16 cellular contexts compared by ENCODE assay signal in the genomic region with DNA sequence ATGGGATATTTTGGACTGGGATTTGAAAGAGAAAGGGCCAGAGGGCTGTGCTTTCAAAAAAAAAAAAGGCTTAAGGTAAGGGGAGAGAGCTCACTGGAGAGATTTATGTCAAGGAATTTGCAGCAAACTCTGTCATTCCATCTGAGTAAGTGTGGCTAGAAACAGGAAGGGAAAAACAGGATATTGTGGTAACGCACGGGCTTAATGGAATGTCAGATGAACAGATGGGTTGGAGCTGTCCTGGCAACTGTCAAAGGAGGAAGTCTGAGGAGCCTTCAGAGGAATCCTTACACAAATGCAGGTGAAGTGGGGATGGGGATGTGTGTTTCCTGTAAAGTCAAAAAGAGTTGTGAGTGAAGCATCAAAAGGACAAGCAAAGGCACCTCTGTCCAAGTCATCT. TPM values are rescaled to one million over a fixed set of nuclear protein-coding genes. Genes with fewer than 3 reads are reported as not detected.
DNase-seq lines count a peak whose midpoint lies in the region; ATAC-seq, FAIRE-seq and TF ChIP-seq lines count a peak whose summit lies in the region.
"Had no signal": no experiment of that assay in that cellular context is flagged by ENCODE, and none has a peak within 500 bp of the region (broad histone marks: within the 10 kb centered on the region; RNA-seq: fewer than 3 reads in every experiment).

No MANE protein-coding gene starts in this region.

- H3K23ac ChIP-seq in neuronal stem cell (ENCODE audit: low read depth, low read length, poor library complexity): no peak overlapping the region

- H3K9me3 ChIP-seq in endothelial cell of umbilical vein (replicated peaks; ENCODE audit: control insufficient read depth, insufficient read depth, low read length) (no peaks in the 10 kb centered on the region), neuronal stem cell (replicated peaks in 1 of 2; ENCODE audit: control insufficient read depth in 2 of 2, insufficient read depth in 1 of 2, low read depth in 1 of 2, low read length in 2 of 2) (no peaks in the 10 kb centered on the region), left ventricle myocardium inferior (replicated peaks) (peaks cover 6% of the 10 kb centered on the region)

- no peaks in the 10 kb centered on the region for H3K36me3 Mint-ChIP-seq in T-helper 2 cell treated with Interferon-gamma antibody and Interleukin-4, amounts not matched to agents 5 μg/mL and 100 μg/mL, for 36 hours (ENCODE audit: low read depth)
- no peaks in the 10 kb centered on the region for H3K36me3 Mint-ChIP-seq in activated CD8-positive, alpha-beta memory T cell treated with anti-CD3 and anti-CD28 coated beads, Interleukin-2, amount 10 ng/mL, durations not matched to agents 7 days and 5 days

- no peak overlapping the region for H3K27ac Mint-ChIP-seq in T-helper 2 cell treated with Interferon-gamma antibody and Interleukin-4, amounts not matched to agents 5 μg/mL and 100 μg/mL, for 36 hours
- H3K27ac Mint-ChIP-seq in activated CD8-positive, alpha-beta memory T cell treated with anti-CD3 and anti-CD28 coated beads, Interleukin-2, amount 10 ng/mL, durations not matched to agents 7 days and 5 days: no peak overlapping the region

- no peaks in the 10 kb centered on the region for H3K36me3 ChIP-seq in endothelial cell of umbilical vein (ENCODE audit: control insufficient read depth in 2 of 2, extremely low read depth in 1 of 2, insufficient read depth in 2 of 2, low read length in 2 of 2)
- H3K36me3 ChIP-seq in neuronal stem cell (replicated peaks in 1 of 2; ENCODE audit: control insufficient read depth in 2 of 2, insufficient read depth in 2 of 2, low read length in 2 of 2): no peaks in the 10 kb centered on the region
- no peaks in the 10 kb centered on the region for H3K36me3 ChIP-seq in left ventricle myocardium inferior

- no peak overlapping the region for H3K4ac ChIP-seq in neuronal stem cell (ENCODE audit: low read length)

- no peak overlapping the region for H3K14ac ChIP-seq in neuronal stem cell (ENCODE audit: low read length)

- no peaks in the 10 kb centered on the region for H3K79me2 ChIP-seq in endothelial cell of umbilical vein (ENCODE audit: control insufficient read depth, insufficient read depth, low read length)

- H3K9ac ChIP-seq in endothelial cell of umbilical vein (replicated peaks; ENCODE audit: extremely low read depth, insufficient read depth, low read length) (no peak overlapping the region), neuronal stem cell (ENCODE audit: low read depth, low read length, poor library complexity) (no peak overlapping the region)

- no peak for TF ChIP-seq POLR2A in endothelial cell of umbilical vein (IDR thresholded peaks at IDR 0.05; ENCODE audit: low read depth, low read length)

- no peaks in the 10 kb centered on the region for H3K4me1 Mint-ChIP-seq in T-helper 2 cell treated with Interferon-gamma antibody and Interleukin-4, amounts not matched to agents 5 μg/mL and 100 μg/mL, for 36 hours (ENCODE audit: low read depth)
- no peaks in the 10 kb centered on the region for H3K4me1 Mint-ChIP-seq in activated CD8-positive, alpha-beta memory T cell treated with anti-CD3 and anti-CD28 coated beads, Interleukin-2, amount 10 ng/mL, durations not matched to agents 7 days and 5 days

- no peaks in the 10 kb centered on the region for H3K79me1 ChIP-seq in neuronal stem cell (ENCODE audit: low read depth, low read length)

- intact Hi-C loops in endothelial cell of umbilical vein (cut with micrococcal nuclease): no loop called here
- intact Hi-C loops in left ventricle myocardium inferior (cut with micrococcal nuclease): no loop called here

- no CpG with 5 or more reads among the region's 2 CpGs for WGBS in neuronal stem cell (ENCODE audit: extremely low coverage in 2 of 2, insufficient read length in 2 of 2, insufficient replicate concordance in 1 of 2), 2 donors

- no peak overlapping the region for H4K91ac ChIP-seq in neuronal stem cell (ENCODE audit: low read depth, low read length, poor library complexity)

- no peaks in the 10 kb centered on the region for H4K20me1 ChIP-seq in endothelial cell of umbilical vein (replicated peaks; ENCODE audit: control insufficient read depth, extremely low read depth, insufficient read depth, low read length)

- dilution Hi-C loops in endothelial cell of umbilical vein (cut with MboI; ENCODE audit: extremely low pct_ligation_motif_present, low sequenced_read_pairs): no loop called here

- H3K27me3 ChIP-seq in endothelial cell of umbilical vein (ENCODE audit: control insufficient read depth in 2 of 2, insufficient read depth in 2 of 2, low read length in 2 of 2) (no peaks in the 10 kb centered on the region), neuronal stem cell (ENCODE audit: control insufficient read depth in 3 of 3, insufficient read depth in 3 of 3, low read depth in 1 of 3, low read length in 3 of 3) (no peaks in the 10 kb centered on the region), left ventricle myocardium inferior (ENCODE audit: low read depth) (peaks cover 18% of the 10 kb centered on the region)

- H3K18ac ChIP-seq in neuronal stem cell (ENCODE audit: low read length): no peak overlapping the region

- H2AFZ ChIP-seq in endothelial cell of umbilical vein (ENCODE audit: low read depth, low read length) (no peak overlapping the region), neuronal stem cell (ENCODE audit: low read length) (peak overlapping the region; percentile 49)

- H3K27ac ChIP-seq in endothelial cell of umbilical vein (ENCODE audit: insufficient read depth, low read depth, low read length) (no peak overlapping the region), neuronal stem cell (replicated peaks; ENCODE audit: low read length) (no peak overlapping the region), left ventricle myocardium inferior (replicated peaks) (no peak overlapping the region)

- H3K9me1 ChIP-seq in endothelial cell of umbilical vein (replicated peaks; ENCODE audit: control insufficient read depth, extremely low read depth, insufficient read depth, low read length): no peaks in the 10 kb centered on the region

- BruUV-seq in endothelial cell of umbilical vein (replicated peaks; lab: Mats Ljungman, UMichigan): no TSS peak

- H2BK5ac ChIP-seq in neuronal stem cell (ENCODE audit: low read length): no peak overlapping the region

- no peaks in the 10 kb centered on the region for H3K9me3 Mint-ChIP-seq in T-helper 2 cell treated with Interferon-gamma antibody and Interleukin-4, amounts not matched to agents 5 μg/mL and 100 μg/mL, for 36 hours
- no peaks in the 10 kb centered on the region for H3K9me3 Mint-ChIP-seq in activated CD8-positive, alpha-beta memory T cell treated with anti-CD3 and anti-CD28 coated beads, Interleukin-2, amount 10 ng/mL, durations not matched to agents 7 days and 5 days (ENCODE audit: low read depth)

- H2BK15ac ChIP-seq in neuronal stem cell (ENCODE audit: low read length): no peak overlapping the region

- no peaks in the 10 kb centered on the region for H3K27me3 Mint-ChIP-seq in T-helper 2 cell treated with Interferon-gamma antibody and Interleukin-4, amounts not matched to agents 5 μg/mL and 100 μg/mL, for 36 hours (ENCODE audit: low read depth)
- H3K27me3 Mint-ChIP-seq in activated CD8-positive, alpha-beta memory T cell treated with anti-CD3 and anti-CD28 coated beads, Interleukin-2, amount 10 ng/mL, durations not matched to agents 7 days and 5 days: peaks cover 4% of the 10 kb centered on the region

- no peak overlapping the region for H3K4me2 ChIP-seq in endothelial cell of umbilical vein (ENCODE audit: insufficient read depth, low read length)
- H3K4me2 ChIP-seq in neuronal stem cell (ENCODE audit: insufficient read depth, low read length, poor library complexity, severe bottlenecking): no peak overlapping the region

- TF ChIP-seq CTCF in endothelial cell of umbilical vein (IDR thresholded peaks at IDR 0.05; ENCODE audit: extremely low read depth in 1 of 2, insufficient read depth in 1 of 2, low read depth in 1 of 2, low read length in 2 of 2) (no peak), left ventricle myocardium inferior (IDR thresholded peaks at IDR 0.05; ENCODE audit: borderline replicate concordance) (no peak)

- DNase-seq in GM03348 (ENCODE audit: low spot score) (peak; percentile 70), endothelial cell of umbilical vein (ENCODE audit: low read depth, low spot score) (no peak), neuronal stem cell (ENCODE audit: low spot score) (no peak), left ventricle myocardium inferior (no peak)
- no peak for DNase-seq in T-helper 2 cell treated with Interferon-gamma antibody and Interleukin-4, amounts not matched to agents 5 μg/mL and 100 μg/mL, for 36 hours (ENCODE audit: low spot score)
- DNase-seq in activated CD8-positive, alpha-beta memory T cell treated with anti-CD3 and anti-CD28 coated beads, Interleukin-2, amount 10 ng/mL, durations not matched to agents 7 days and 5 days: no peak
- DNase-seq: activated effector memory CD4-positive, alpha-beta T cell treated with Interleukin-2 at 50 U/mL for 16 hours; COR-L47; MM.1S; NCI-H446; stimulated activated CD4-positive, alpha-beta T cell treated with anti-CD3 and anti-CD28 coated beads, Interleukin-2, amount 100 ng/mL, for 24 hours; stimulated activated naive CD8-positive, alpha-beta T cell treated with anti-CD3 and anti-CD28 coated beads, Interleukin-15, Interleukin-2, amounts not matched to agents 100 U/mL and 50 U/mL, for 24 hours had no signal

- POLR2A ChIA-PET in endothelial cell of umbilical vein (lab: Charles Lee): no interaction called here

- H4K8ac ChIP-seq in neuronal stem cell (ENCODE audit: low read depth, low read length): no peak overlapping the region

- CTCF ChIA-PET in endothelial cell of umbilical vein (lab: Charles Lee): no interaction called here
- CTCF ChIA-PET in activated CD8-positive, alpha-beta memory T cell treated with anti-CD3 and anti-CD28 coated beads, Interleukin-2, amount 10 ng/mL, durations not matched to agents 7 days and 5 days (lab: Charles Lee): no interaction called here

- H3K4me3 Mint-ChIP-seq in T-helper 2 cell treated with Interferon-gamma antibody and Interleukin-4, amounts not matched to agents 5 μg/mL and 100 μg/mL, for 36 hours: no peak overlapping the region
- H3K4me3 Mint-ChIP-seq in activated CD8-positive, alpha-beta memory T cell treated with anti-CD3 and anti-CD28 coated beads, Interleukin-2, amount 10 ng/mL, durations not matched to agents 7 days and 5 days: no peak overlapping the region

- no peak for ATAC-seq in activated CD8-positive, alpha-beta memory T cell treated with anti-CD3 and anti-CD28 coated beads, Interleukin-2, amount 10 ng/mL, durations not matched to agents 7 days and 5 days
- no peak for ATAC-seq in HG03342 (IDR thresholded peaks at IDR 0.05; ENCODE audit: unreplicated experiment)
- ATAC-seq: activated CD4-positive, CD25-positive, alpha-beta regulatory T cell treated with anti-CD3 and anti-CD28 coated beads, Interleukin-2, amount 50 U/mL, for 24 hours; stimulated activated naive CD8-positive, alpha-beta T cell treated with anti-CD3 and anti-CD28 coated beads, Interleukin-15, Interleukin-2, amounts not matched to agents 100 U/mL and 50 U/mL, for 24 hours had no signal

- peaks cover 6% of the 10 kb centered on the region for H3K4me1 ChIP-seq in endothelial cell of umbilical vein (ENCODE audit: control insufficient read depth, extremely low read depth, insufficient read depth, low read length)
- H3K4me1 ChIP-seq in neuronal stem cell (ENCODE audit: control insufficient read depth in 2 of 2, insufficient read depth in 1 of 2, low read depth in 1 of 2, low read length in 2 of 2): no peaks in the 10 kb centered on the region
- no peaks in the 10 kb centered on the region for H3K4me1 ChIP-seq in left ventricle myocardium inferior

- H2AK5ac ChIP-seq in neuronal stem cell (ENCODE audit: low read depth, low read length): no peak overlapping the region

- no peak overlapping the region for H2BK120ac ChIP-seq in neuronal stem cell (ENCODE audit: low read depth, low read length)

- peak; percentile 70 for FAIRE-seq in endothelial cell of umbilical vein (lab: Jason Lieb, UNC)

- H3K4me3 ChIP-seq in endothelial cell of umbilical vein (replicated peaks in 1 of 3; ENCODE audit: insufficient read depth in 1 of 3, low read depth in 1 of 3, low read length in 3 of 3) (no peak overlapping the region), neuronal stem cell (ENCODE audit: low read length in 2 of 2) (no peak overlapping the region), left ventricle myocardium inferior (no peak overlapping the region)

- no peak overlapping the region for H2BK12ac ChIP-seq in neuronal stem cell (ENCODE audit: low read length)

RNA-seq across cellular contexts. Expression of gene NKX3-2, which starts 15.1 kb away (rescaled TPM):
- polyA plus RNA-seq in PFSK-1 (2012; ENCODE audit: insufficient read length, low read depth): 0.98 TPM
- total RNA-seq in endothelial cell of umbilical vein (not detected in 2 replicates), left ventricle myocardium inferior (not detected)
- not detected in 2 replicates for polyA plus RNA-seq in endothelial cell of umbilical vein
- polyA plus RNA-seq in endothelial cell of umbilical vein (2011; cell fraction: cytosol; rRNA removed): not detected in 2 replicates
- not detected in 2 replicates for polyA plus RNA-seq in endothelial cell of umbilical vein (2011; cell fraction: nucleus; rRNA removed)
- not detected in 2 replicates for polyA plus RNA-seq in endothelial cell of umbilical vein (2012)
- not detected in 2 replicates for polyA minus RNA-seq in endothelial cell of umbilical vein
- polyA minus RNA-seq in endothelial cell of umbilical vein (2011; cell fraction: cytosol; rRNA and poly(A)+ RNA removed): not detected
- polyA minus RNA-seq in endothelial cell of umbilical vein (2011; cell fraction: nucleus; rRNA and poly(A)+ RNA removed): not detected in 2 replicates
- 0.04 TPM for polyA plus RNA-seq in neuronal stem cell (2013, experiment 1 of 2)
- 0.04 TPM for polyA plus RNA-seq in neuronal stem cell (2013, experiment 2 of 2)
- total RNA-seq in activated CD8-positive, alpha-beta memory T cell treated with anti-CD3 and anti-CD28 coated beads, Interleukin-2, amount 10 ng/mL, durations not matched to agents 7 days and 5 days: not detected
- total RNA-seq: liver had no signal
- polyA plus RNA-seq: liver had no signal
